Comparison of ENCODE assay signal across 21 cellular contexts in genomic region chr5:128019391-128019790, GRCh38.
"Had no signal": no experiment of that assay in that cellular context is flagged by ENCODE, and none has a peak within 500 bp of the region (broad histone marks: within the 10 kb centered on the region; RNA-seq: fewer than 3 reads in every experiment).

No MANE protein-coding gene starts in this region.

- H3K9me3 ChIP-seq: colonic mucosa, esophagus muscularis mucosa, gastrocnemius medialis, heart right ventricle, left lung, lower lobe of right lung had no signal

- H3K27ac Mint-ChIP-seq: dendritic cell treated with granulocyte-macrophage colony-stimulating factor and Interleukin-4, amounts not matched to agents 40 ng/mL and 50 ng/mL, for 4 days; effector memory CD8-positive, alpha-beta T cell; endodermal cell; naive thymus-derived CD4-positive, alpha-beta T cell had no signal

- H3K4me1 ChIP-seq: colonic mucosa, esophagus muscularis mucosa, foreskin keratinocyte, left lung, lower lobe of right lung had no signal

- DNase-seq: colonic mucosa; cortex of kidney; effector CD8-positive, alpha-beta T cell; effector memory CD8-positive, alpha-beta T cell; endodermal cell; foreskin keratinocyte; gastrocnemius medialis; glutamatergic neuron; heart right ventricle; left cardiac atrium; left lung; left ventricle myocardium superior; lower lobe of right lung; mesenchymal stem cell; midbrain; naive thymus-derived CD4-positive, alpha-beta T cell had no signal

- FAIRE-seq: endometrium, islet of Langerhans, keratinocyte had no signal

- H3K27ac ChIP-seq: colonic mucosa, esophagus muscularis mucosa, foreskin keratinocyte, gastrocnemius medialis, heart right ventricle, left lung, lower lobe of right lung had no signal

- H3K9me3 Mint-ChIP-seq: dendritic cell treated with granulocyte-macrophage colony-stimulating factor and Interleukin-4, amounts not matched to agents 40 ng/mL and 50 ng/mL, for 4 days; effector memory CD8-positive, alpha-beta T cell; endodermal cell had no signal

- H3K27me3 Mint-ChIP-seq: dendritic cell treated with granulocyte-macrophage colony-stimulating factor and Interleukin-4, amounts not matched to agents 40 ng/mL and 50 ng/mL, for 4 days; effector memory CD8-positive, alpha-beta T cell; naive thymus-derived CD4-positive, alpha-beta T cell had no signal

- H3K27me3 ChIP-seq: colonic mucosa, esophagus muscularis mucosa, foreskin keratinocyte, gastrocnemius medialis, heart right ventricle, left lung had no signal

- H3K36me3 ChIP-seq: colonic mucosa, esophagus muscularis mucosa, gastrocnemius medialis, lower lobe of right lung had no signal

- ATAC-seq: effector memory CD8-positive, alpha-beta T cell; foreskin keratinocyte; gastrocnemius medialis; heart right ventricle; left cardiac atrium; left lung; left ventricle myocardium superior; lower lobe of right lung; naive thymus-derived CD4-positive, alpha-beta T cell had no signal

- H3K4me3 ChIP-seq: colonic mucosa, esophagus muscularis mucosa, gastrocnemius medialis, heart right ventricle, left lung, lower lobe of right lung had no signal

- H3K4me3 Mint-ChIP-seq: dendritic cell treated with granulocyte-macrophage colony-stimulating factor and Interleukin-4, amounts not matched to agents 40 ng/mL and 50 ng/mL, for 4 days; effector memory CD8-positive, alpha-beta T cell; endodermal cell; naive thymus-derived CD4-positive, alpha-beta T cell had no signal
